In genomic region chr10:21173433-21173963, GRCh38 we compare ENCODE assay signal across 8 cellular contexts.
DNase-seq lines count a peak whose midpoint lies in the region; ATAC-seq and TF ChIP-seq lines count a peak whose summit lies in the region.

No MANE protein-coding gene starts in this region.

- H3K4me1 ChIP-seq in GM23338 (ENCODE audit: insufficient read depth) (peaks cover 28% of the 10 kb centered on the region), heart right ventricle (peaks cover 0 to 12% (median 8%) of the 10 kb centered on the region in 9 donors)

- H3F3A ChIP-seq in GM23338 (replicated peaks; ENCODE audit: low read depth): peaks cover 9% of the 10 kb centered on the region

- H3K9me2 ChIP-seq in GM23338 (ENCODE audit: insufficient read depth): no peaks in the 10 kb centered on the region

- H3K4me2 ChIP-seq in GM23338: peak overlapping the region; percentile 97

- WGBS in heart right ventricle, 2 donors: 1% methylated on average over 54 to 60 of the region's 60 CpGs

- H3K27ac Mint-ChIP-seq in GM23338: no peak overlapping the region

- H2AFZ ChIP-seq in GM23338: peak overlapping the region; percentile 67

- H3K36me3 ChIP-seq in GM23338 (ENCODE audit: insufficient read depth): no peaks in the 10 kb centered on the region
- H3K36me3 ChIP-seq in WERI-Rb-1: no peaks in the 10 kb centered on the region
- no peaks in the 10 kb centered on the region for H3K36me3 ChIP-seq in heart right ventricle

- ATAC-seq in GM23338: peak; percentile 5
- peak in 3 of 8 donors; percentile 13 to 32 (median 20) for ATAC-seq in heart right ventricle
- ATAC-seq in HG02885 (IDR thresholded peaks at IDR 0.05; ENCODE audit: poor library complexity, unreplicated experiment): no peak
- no peak for ATAC-seq in HG03342 (IDR thresholded peaks at IDR 0.05; ENCODE audit: unreplicated experiment)

- H3K4me3 Mint-ChIP-seq in GM23338: peak overlapping the region; percentile 94

- no peaks in the 10 kb centered on the region; the same call in 2 of the 3 replicates for H3K9me3 Mint-ChIP-seq in GM23338

- H3K36me3 Mint-ChIP-seq in GM23338 (ENCODE audit: low read depth): no peaks in the 10 kb centered on the region; the same call in 1 of the 3 replicates

- peak; percentile 30 for DNase-seq in GM23338 (ENCODE audit: low spot score)
- no peak for DNase-seq in WERI-Rb-1
- no peak for DNase-seq in heart right ventricle
- DNase-seq in skeletal muscle cell (ENCODE audit: low read depth): no peak
- no peak for DNase-seq in effector CD8-positive, alpha-beta T cell (lab: John Stamatoyannopoulos, UW)
- DNase-seq in GM19238 (ENCODE audit: insufficient read length, low spot score): no peak

- H3K4me3 ChIP-seq in GM23338 (peak overlapping the region; percentile 87), WERI-Rb-1 (ENCODE audit: low read depth, low read length) (peak overlapping the region; percentile 11), heart right ventricle (peak overlapping the region; percentile 54 to 68 (median 62)), skeletal muscle cell (ENCODE audit: low read depth, low read length) (peak overlapping the region; percentile 64)

- peaks cover 25% of the 10 kb centered on the region for H3K4me1 Mint-ChIP-seq in GM23338

- H3K9me3 ChIP-seq in WERI-Rb-1 (ENCODE audit: severe bottlenecking): no peaks in the 10 kb centered on the region
- H3K9me3 ChIP-seq in heart right ventricle: no peaks in the 10 kb centered on the region

- H3K27ac ChIP-seq in GM23338 (ENCODE audit: low read depth): no peak overlapping the region
- no peak overlapping the region for H3K27ac ChIP-seq in WERI-Rb-1
- H3K27ac ChIP-seq in heart right ventricle: peak overlapping the region in 7 of 10 donors; percentile 34 to 78 (median 55)

- intact Hi-C loops in heart right ventricle (cut with DNase I): loop anchor here in 1 of 10 donors (10.0 kb wide), 1 partner anchor 91 kb away; no protein-coding TSS in a partner anchor

- H3K27me3 Mint-ChIP-seq in GM23338 (ENCODE audit: insufficient read depth, low read depth, poor library complexity): peaks cover 37% of the 10 kb centered on the region

- TF ChIP-seq CTCF in GM23338 (conservative IDR thresholded peaks at IDR 0.05; ENCODE audit: low read depth in 2 of 2) (no peak), WERI-Rb-1 (IDR thresholded peaks at IDR 0.05; ENCODE audit: low read depth, low read length) (no peak), heart right ventricle (IDR thresholded peaks at IDR 0.05) (no peak)

- no peaks in the 10 kb centered on the region for H3K79me2 ChIP-seq in GM23338 (replicated peaks; ENCODE audit: insufficient read depth)

- H3K27me3 ChIP-seq in GM23338 (ENCODE audit: insufficient read depth) (peaks cover 52% of the 10 kb centered on the region), WERI-Rb-1 (ENCODE audit: insufficient read depth, low read depth, severe bottlenecking) (peaks cover 53% of the 10 kb centered on the region), heart right ventricle (peaks cover 0 to 54% (median 17%) of the 10 kb centered on the region in 7 donors)

- H4K20me1 ChIP-seq in GM23338 (replicated peaks; ENCODE audit: insufficient read depth): no peaks in the 10 kb centered on the region

TF ChIP-seq in GM23338, 12 proteins besides CTCF, POLR2A, EP300 and RAD21:
- TF ChIP-seq EZH2 (IDR thresholded peaks at IDR 0.05; ENCODE audit: low read depth, unreplicated experiment): peak; percentile 69
- TF ChIP-seq, protein P1, sequence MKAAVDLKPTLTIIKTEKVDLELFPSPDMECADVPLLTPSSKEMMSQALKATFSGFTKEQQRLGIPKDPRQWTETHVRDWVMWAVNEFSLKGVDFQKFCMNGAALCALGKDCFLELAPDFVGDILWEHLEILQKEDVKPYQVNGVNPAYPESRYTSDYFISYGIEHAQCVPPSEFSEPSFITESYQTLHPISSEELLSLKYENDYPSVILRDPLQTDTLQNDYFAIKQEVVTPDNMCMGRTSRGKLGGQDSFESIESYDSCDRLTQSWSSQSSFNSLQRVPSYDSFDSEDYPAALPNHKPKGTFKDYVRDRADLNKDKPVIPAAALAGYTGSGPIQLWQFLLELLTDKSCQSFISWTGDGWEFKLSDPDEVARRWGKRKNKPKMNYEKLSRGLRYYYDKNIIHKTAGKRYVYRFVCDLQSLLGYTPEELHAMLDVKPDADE (IDR thresholded peaks at IDR 0.05): no peak

Comparison
In these comparisons a context has a peak if more than half of its experiments do, and no peak if none do; other contexts are left out.
1. H3K27ac ChIP-seq: peak in heart right ventricle (7 of 10); none in GM23338 (single experiment) and WERI-Rb-1 (single experiment).
2. H3K4me3 ChIP-seq: peak in every context shown above with its lines; median percentile 87 in GM23338; 64 in skeletal muscle cell; 62 in heart right ventricle; 11 in WERI-Rb-1.